Comparison of ENCODE assay signal across 12 cellular contexts in the genomic region with DNA sequence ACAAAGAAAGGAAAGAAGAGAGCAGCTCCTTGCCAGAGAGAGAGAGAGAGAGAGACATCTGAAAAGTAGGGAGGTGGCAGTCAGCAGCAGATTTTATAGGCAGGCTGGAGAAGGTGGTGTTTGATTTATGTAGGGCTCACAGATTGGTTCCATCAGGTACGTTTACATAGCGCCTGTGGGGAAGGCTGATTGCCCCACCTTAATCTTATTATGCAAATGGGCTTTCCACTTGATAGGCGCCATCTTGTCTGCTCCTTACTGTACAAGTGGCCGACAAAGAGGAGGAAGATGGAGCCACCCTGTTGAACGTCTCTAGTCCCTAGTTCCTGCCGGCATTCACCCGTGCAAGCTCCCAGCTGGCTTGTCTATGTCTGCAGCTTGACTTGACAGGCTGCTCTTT. TPM values are rescaled to one million over a fixed set of nuclear protein-coding genes. Genes with fewer than 3 reads are reported as not detected.
DNase-seq lines count a peak whose midpoint lies in the region; ATAC-seq and TF ChIP-seq lines count a peak whose summit lies in the region.
"Had no signal": no experiment of that assay in that cellular context is flagged by ENCODE, and none has a peak within 500 bp of the region (broad histone marks: within the 10 kb centered on the region; RNA-seq: fewer than 3 reads in every experiment).

No MANE protein-coding gene starts in this region.

- H3K4me3 ChIP-seq in upper lobe of right lung = no peak overlapping the region
- H3K4me3 ChIP-seq in CD8-positive, alpha-beta T cell (ENCODE audit: low read depth, low read length) = no peak overlapping the region

- intact Hi-C loops in upper lobe of right lung (cut with DNase I) = no loop called here
- intact Hi-C loops in CD8-positive, alpha-beta T cell (cut with DNase I, micrococcal nuclease) = no loop called here
- intact Hi-C loops in activated CD4-positive, alpha-beta T cell treated with anti-CD3 and anti-CD28 coated beads, Interleukin-2, amount 10 ng/mL, durations not matched to agents 24 days and 14 days (cut with micrococcal nuclease) = no loop called here

- TF ChIP-seq CTCF in upper lobe of right lung (IDR thresholded peaks at IDR 0.05) = no peak
- no peak for TF ChIP-seq CTCF in CD8-positive, alpha-beta T cell (IDR thresholded peaks at IDR 0.05)

- no peaks in the 10 kb centered on the region for H3K4me1 Mint-ChIP-seq in CD8-positive, alpha-beta T cell (ENCODE audit: low read depth)
- no peaks in the 10 kb centered on the region for H3K4me1 Mint-ChIP-seq in activated CD4-positive, alpha-beta T cell treated with anti-CD3 and anti-CD28 coated beads, Interleukin-2, amount 10 ng/mL, durations not matched to agents 24 days and 14 days

- H3K27me3 Mint-ChIP-seq in CD8-positive, alpha-beta T cell (ENCODE audit: low read depth) = peaks cover 12% of the 10 kb centered on the region
- H3K27me3 Mint-ChIP-seq in activated CD4-positive, alpha-beta T cell treated with anti-CD3 and anti-CD28 coated beads, Interleukin-2, amount 10 ng/mL, durations not matched to agents 24 days and 14 days = no peaks in the 10 kb centered on the region

- no peaks in the 10 kb centered on the region for H3K9me3 Mint-ChIP-seq in CD8-positive, alpha-beta T cell
- peaks cover 3% of the 10 kb centered on the region for H3K9me3 Mint-ChIP-seq in activated CD4-positive, alpha-beta T cell treated with anti-CD3 and anti-CD28 coated beads, Interleukin-2, amount 10 ng/mL, durations not matched to agents 24 days and 14 days

- H3K36me3 ChIP-seq in upper lobe of right lung = no peaks in the 10 kb centered on the region
- H3K36me3 ChIP-seq in CD8-positive, alpha-beta T cell (ENCODE audit: insufficient read depth, low read length) = no peaks in the 10 kb centered on the region

- no peaks in the 10 kb centered on the region for H3K27me3 ChIP-seq in upper lobe of right lung
- no peaks in the 10 kb centered on the region for H3K27me3 ChIP-seq in CD8-positive, alpha-beta T cell (ENCODE audit: insufficient read depth, low read length)

- CTCF ChIA-PET in CD8-positive, alpha-beta T cell (lab: Charles Lee) = no interaction called here

- no peak overlapping the region for H3K27ac ChIP-seq in upper lobe of right lung
- no peak overlapping the region for H3K27ac ChIP-seq in CD8-positive, alpha-beta T cell (ENCODE audit: low read depth, low read length)

- H3K36me3 Mint-ChIP-seq in CD8-positive, alpha-beta T cell = no peaks in the 10 kb centered on the region
- H3K36me3 Mint-ChIP-seq in activated CD4-positive, alpha-beta T cell treated with anti-CD3 and anti-CD28 coated beads, Interleukin-2, amount 10 ng/mL, durations not matched to agents 24 days and 14 days (ENCODE audit: low read depth) = no peaks in the 10 kb centered on the region

- DNase-seq in NCI-H345 (lab: John Stamatoyannopoulos, UW) (peak; percentile 7), NCI-H345 treated with DMSO at 0.1 percent for 48 hours (lab: John Stamatoyannopoulos, UW; ENCODE audit: unreplicated experiment) (no peak), NCI-H526 treated with DMSO at 0.1 percent for 48 hours (lab: John Stamatoyannopoulos, UW) (peak; percentile 51), epidermal melanocyte (ENCODE audit: insufficient read length, low spot score) (peak; percentile 20), upper lobe of right lung (no peak)
- DNase-seq in activated CD4-positive, alpha-beta T cell treated with anti-CD3 and anti-CD28 coated beads, Interleukin-2, amount 50 U/mL, for 4 hours = no peak
- no peak for DNase-seq in CD8-positive, alpha-beta T cell
- no peak for DNase-seq in activated CD4-positive, alpha-beta T cell treated with anti-CD3 and anti-CD28 coated beads, Interleukin-2, amount 10 ng/mL, durations not matched to agents 24 days and 14 days
- DNase-seq: activated effector memory CD4-positive, alpha-beta T cell treated with Interleukin-2 at 50 U/mL for 16 hours; COR-L47; midbrain; SHP77 treated with DMSO at 0.1 percent for 48 hours had no signal

- no peak overlapping the region for H3K4me3 Mint-ChIP-seq in CD8-positive, alpha-beta T cell
- no peak overlapping the region for H3K4me3 Mint-ChIP-seq in activated CD4-positive, alpha-beta T cell treated with anti-CD3 and anti-CD28 coated beads, Interleukin-2, amount 10 ng/mL, durations not matched to agents 24 days and 14 days

- no peaks in the 10 kb centered on the region for H3K9me3 ChIP-seq in upper lobe of right lung
- no peaks in the 10 kb centered on the region for H3K9me3 ChIP-seq in CD8-positive, alpha-beta T cell (ENCODE audit: low read length)

- POLR2A ChIA-PET in CD8-positive, alpha-beta T cell (lab: Charles Lee) = no interaction called here

- no peak overlapping the region for H3K27ac Mint-ChIP-seq in CD8-positive, alpha-beta T cell
- H3K27ac Mint-ChIP-seq in activated CD4-positive, alpha-beta T cell treated with anti-CD3 and anti-CD28 coated beads, Interleukin-2, amount 10 ng/mL, durations not matched to agents 24 days and 14 days = no peak overlapping the region

- H3K4me1 ChIP-seq in upper lobe of right lung = no peaks in the 10 kb centered on the region
- H3K4me1 ChIP-seq in CD8-positive, alpha-beta T cell (ENCODE audit: insufficient read depth, low read length) = no peaks in the 10 kb centered on the region

- ATAC-seq in upper lobe of right lung = peak; percentile 69
- ATAC-seq in CD8-positive, alpha-beta T cell = no peak

RNA-seq across cellular contexts. Expression of gene DHRSX, which starts 49.1 kb away (rescaled TPM):
- total RNA-seq in upper lobe of right lung = 34.8 TPM
- total RNA-seq in CD8-positive, alpha-beta T cell = 10 to 100 TPM in 1 of 2 experiments, 1 to 10 TPM in 1; 9.9 to 10.8 TPM
- 25.7 and 26.6 TPM in 2 replicates for total RNA-seq in activated CD4-positive, alpha-beta T cell treated with anti-CD3 and anti-CD28 coated beads, Interleukin-2, amount 10 ng/mL, durations not matched to agents 24 days and 14 days

RNA-seq across cellular contexts. Expression of gene ZBED1, which starts 49.1 kb away (rescaled TPM):
- total RNA-seq in upper lobe of right lung = 40.0 TPM
- 10 to 100 TPM; 13.4 to 14.8 TPM for total RNA-seq in CD8-positive, alpha-beta T cell
- 40.1 and 46.2 TPM in 2 replicates for total RNA-seq in activated CD4-positive, alpha-beta T cell treated with anti-CD3 and anti-CD28 coated beads, Interleukin-2, amount 10 ng/mL, durations not matched to agents 24 days and 14 days

Comparison
In these comparisons a context has a peak if more than half of its experiments do, and no peak if none do; other contexts are left out.
1. DNase-seq: peak in NCI-H345 (single experiment), NCI-H526 treated with DMSO at 0.1 percent for 48 hours (single experiment) and epidermal melanocyte (single experiment); none in NCI-H345 treated with DMSO at 0.1 percent for 48 hours (single experiment), upper lobe of right lung (single experiment), activated CD4-positive, alpha-beta T cell treated with anti-CD3 and anti-CD28 coated beads, Interleukin-2, amount 50 U/mL, for 4 hours (0 of 2), CD8-positive, alpha-beta T cell (0 of 7) and activated CD4-positive, alpha-beta T cell treated with anti-CD3 and anti-CD28 coated beads, Interleukin-2, amount 10 ng/mL, durations not matched to agents 24 days and 14 days (single experiment).